8 cellular contexts compared by ENCODE assay signal in the genomic region with DNA sequence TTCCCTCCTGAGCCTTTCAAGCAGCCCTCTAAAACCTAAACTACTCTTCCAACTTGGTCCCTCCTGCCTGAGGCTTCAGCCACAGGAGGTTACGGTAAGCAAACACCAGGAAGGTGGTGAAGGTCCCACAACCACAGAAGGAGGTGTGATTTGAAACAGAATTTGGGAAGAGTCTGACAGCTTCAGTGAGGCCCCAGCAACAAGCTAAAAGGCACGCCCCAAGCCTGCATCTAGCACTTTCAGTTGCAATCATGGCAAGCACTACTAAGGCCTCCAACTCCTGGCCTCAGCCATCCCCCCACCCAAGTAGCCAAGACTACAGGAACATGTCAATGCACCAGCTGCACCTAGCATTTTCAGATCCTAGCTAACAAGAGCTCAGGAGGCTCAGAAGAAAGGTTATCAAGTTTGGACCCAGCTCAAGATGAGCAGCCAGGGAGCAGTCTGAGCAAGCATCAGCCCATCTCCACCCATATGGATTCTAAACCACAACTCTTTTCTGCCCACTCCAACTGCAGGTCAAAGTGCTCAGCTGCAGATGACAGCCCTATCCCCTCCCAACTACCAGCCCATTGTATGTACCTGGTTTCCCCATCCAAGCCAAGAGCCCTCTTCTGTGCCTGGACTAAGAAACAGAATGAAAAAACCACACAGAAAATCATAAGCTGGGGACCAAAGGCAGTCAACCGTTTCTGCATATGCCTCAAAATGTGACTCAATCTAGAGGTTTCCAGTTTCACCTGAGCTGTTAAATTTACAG. TPM values are rescaled to one million over a fixed set of nuclear protein-coding genes. Genes with fewer than 3 reads are reported as not detected.
DNase-seq lines count a peak whose midpoint lies in the region; ATAC-seq, FAIRE-seq and TF ChIP-seq lines count a peak whose summit lies in the region.

No MANE protein-coding gene starts in this region.

- DNase-seq in GM10266 (ENCODE audit: extremely low spot score) (peak; percentile 29), SK-N-MC (ENCODE audit: low read depth, low spot score) (no peak), small intestine (peak; percentile 51), cortex of kidney (lab: John Stamatoyannopoulos, UW) (no peak), GM19238 (ENCODE audit: insufficient read length, low spot score) (no peak)

- H3K4me1 ChIP-seq in esophagus (ENCODE audit: control insufficient read depth in 2 of 2, insufficient read depth in 2 of 2, low read length in 1 of 2) (peaks cover 5 to 39% of the 10 kb centered on the region in 2 donors), small intestine (ENCODE audit: control insufficient read depth in 2 of 2, insufficient read depth in 1 of 2, low read depth in 1 of 2, low read length in 1 of 2) (peaks cover 10 to 38% of the 10 kb centered on the region in 2 donors)

- H3K9ac ChIP-seq in SK-N-MC (ENCODE audit: insufficient read length), result no peak overlapping the region

- H3K36me3 ChIP-seq in SK-N-MC (ENCODE audit: insufficient read depth, low read length) (peaks cover 57% of the 10 kb centered on the region), esophagus (ENCODE audit: control insufficient read depth in 2 of 2, insufficient read depth in 2 of 2, low read length in 1 of 2) (peaks cover 4 to 12% of the 10 kb centered on the region in 2 donors), small intestine (ENCODE audit: control insufficient read depth in 2 of 2, insufficient read depth in 2 of 2, low read length in 2 of 2) (peaks cover 4 to 5% of the 10 kb centered on the region in 2 donors)

- H3K4me3 ChIP-seq in SK-N-MC, result 0 out of 2 replicates have a peak overlapping the region, but pooled peaks have one; percentile 8
- H3K4me3 ChIP-seq in esophagus (ENCODE audit: low read depth in 1 of 2, low read length in 2 of 2), result no peak overlapping the region
- H3K4me3 ChIP-seq in small intestine (ENCODE audit: low read depth in 1 of 2, low read length in 2 of 2), result no peak overlapping the region

- H3K27me3 ChIP-seq in esophagus (ENCODE audit: control insufficient read depth in 1 of 2, insufficient read depth in 2 of 2, low read length in 2 of 2), result no peaks in the 10 kb centered on the region
- no peaks in the 10 kb centered on the region for H3K27me3 ChIP-seq in small intestine (ENCODE audit: control insufficient read depth in 2 of 2, insufficient read depth in 2 of 2, low read length in 2 of 2)

- peak; percentile 9 for ATAC-seq in HG02759 (IDR thresholded peaks at IDR 0.05; ENCODE audit: unreplicated experiment)
- ATAC-seq in GM18861 (IDR thresholded peaks at IDR 0.05; ENCODE audit: unreplicated experiment), result no peak

- no peak for FAIRE-seq in small intestine (lab: Jason Lieb, UNC)

- WGBS in esophagus, 2 donors, result 26 to 37% methylated on average over 3 of the region's 3 CpGs
- 24 to 39% (median 38%) methylated on average over 3 of the region's 3 CpGs for WGBS in small intestine, 3 donors

- H3K27ac ChIP-seq in SK-N-MC, result peak overlapping the region; percentile 93
- H3K27ac ChIP-seq in esophagus (ENCODE audit: low read depth in 2 of 2, low read length in 1 of 2), result peak overlapping the region; percentile 100
- H3K27ac ChIP-seq in small intestine (ENCODE audit: low read depth in 1 of 2, low read length in 1 of 2), result peak overlapping the region; percentile 83 to 95

- no peak for TF ChIP-seq CTCF in GM10266 (IDR thresholded peaks at IDR 0.05; ENCODE audit: control insufficient read depth, insufficient read depth, low read depth, missing control alignments)

- H3K9me3 ChIP-seq in SK-N-MC (ENCODE audit: low read depth, low read length) (no peaks in the 10 kb centered on the region), esophagus (ENCODE audit: control insufficient read depth in 2 of 2, insufficient read depth in 1 of 2, low read depth in 1 of 2, low read length in 1 of 2) (no peaks in the 10 kb centered on the region), small intestine (ENCODE audit: control insufficient read depth, low read depth) (no peaks in the 10 kb centered on the region)

RNA-seq across cellular contexts. Expression of a gene that starts 10.4 kb away (rescaled TPM):
- polyA plus RNA-seq in esophagus (100 to 1,000 TPM; 168 to 195 TPM), small intestine (100 to 1,000 TPM in 1 of 3 donors, 10 to 100 TPM in 2; 72.1 to 110 (median 74.0) TPM)

RNA-seq across cellular contexts. Expression of a gene that starts 16.6 kb away (rescaled TPM):
- polyA plus RNA-seq in esophagus (1,000 to 10,000 TPM in 1 of 2 donors, 100 to 1,000 TPM in 1; 884 to 1,495 TPM), small intestine (1,000 to 10,000 TPM; 1,124 to 2,500 (median 1,741) TPM)

RNA-seq across cellular contexts. Expression of a gene that starts 34.3 kb away (rescaled TPM):
- polyA plus RNA-seq in esophagus (10 to 100 TPM in 1 of 2 donors, 1 to 10 TPM in 1; 9.0 to 15.2 TPM), small intestine (10 to 100 TPM in 2 of 3 donors, 1 to 10 TPM in 1; 7.8 to 20.1 (median 13.7) TPM)

RNA-seq across cellular contexts. Expression of a gene that starts 44.6 kb away (rescaled TPM):
- 10 to 100 TPM; 76.2 to 90.4 TPM for polyA plus RNA-seq in esophagus
- polyA plus RNA-seq in small intestine, result 10 to 100 TPM; 40.5 to 64.7 (median 40.9) TPM

RNA-seq across cellular contexts. Expression of a gene that starts 55.5 kb away (rescaled TPM):
- polyA plus RNA-seq in esophagus, result 100 to 1,000 TPM in 1 of 2 donors, 10 to 100 TPM in 1; 79.0 to 107 TPM
- 10 to 100 TPM; 28.8 to 46.2 (median 42.3) TPM for polyA plus RNA-seq in small intestine

Comparison
In these comparisons a context has a peak if more than half of its experiments do, and no peak if none do; other contexts are left out.
1. DNase-seq: peak in GM10266 (single experiment) and small intestine (single experiment); none in SK-N-MC (single experiment), cortex of kidney (single experiment) and GM19238 (single experiment).
2. Peak in every context shown above with its lines, with median percentiles within 50 percentile points of each other: H3K27ac ChIP-seq.